Comparison of ENCODE assay signal across 8 cellular contexts in genomic region chr18:79458131-79458838, GRCh38.
DNase-seq lines count a peak whose midpoint lies in the region; ATAC-seq, FAIRE-seq and TF ChIP-seq lines count a peak whose summit lies in the region.
"Had no signal": no experiment of that assay in that cellular context is flagged by ENCODE, and none has a peak within 500 bp of the region (broad histone marks: within the 10 kb centered on the region; RNA-seq: fewer than 3 reads in every experiment).

No MANE protein-coding gene starts in this region.

- no peaks in the 10 kb centered on the region for H4K20me1 ChIP-seq in endothelial cell of umbilical vein (replicated peaks; ENCODE audit: control insufficient read depth, extremely low read depth, insufficient read depth, low read length)

- BruUV-seq in endothelial cell of umbilical vein (replicated peaks; lab: Mats Ljungman, UMichigan), result no TSS peak

- H3K27ac ChIP-seq in endothelial cell of umbilical vein (ENCODE audit: insufficient read depth, low read depth, low read length), result peak overlapping the region; percentile 98

- H3K4me3 ChIP-seq in endothelial cell of umbilical vein (replicated peaks in 1 of 3; ENCODE audit: insufficient read depth in 1 of 3, low read depth in 1 of 3, low read length in 3 of 3), result no peak overlapping the region

- H3K9me1 ChIP-seq in endothelial cell of umbilical vein (replicated peaks; ENCODE audit: control insufficient read depth, extremely low read depth, insufficient read depth, low read length), result no peaks in the 10 kb centered on the region

- peak overlapping the region; percentile 86 for H3K9ac ChIP-seq in endothelial cell of umbilical vein (replicated peaks; ENCODE audit: extremely low read depth, insufficient read depth, low read length)

- ATAC-seq in HG03520 (IDR thresholded peaks at IDR 0.05; ENCODE audit: unreplicated experiment) (no peak), GM18517 (IDR thresholded peaks at IDR 0.05; ENCODE audit: unreplicated experiment) (no peak)

- H3K27me3 ChIP-seq in endothelial cell of umbilical vein (ENCODE audit: control insufficient read depth in 2 of 2, insufficient read depth in 2 of 2, low read length in 2 of 2), result no peaks in the 10 kb centered on the region

- no peaks in the 10 kb centered on the region for H3K79me2 ChIP-seq in endothelial cell of umbilical vein (ENCODE audit: control insufficient read depth, insufficient read depth, low read length)

- peak overlapping the region; percentile 78 for H3K4me2 ChIP-seq in endothelial cell of umbilical vein (ENCODE audit: insufficient read depth, low read length)

- intact Hi-C loops in endothelial cell of umbilical vein (cut with micrococcal nuclease), result loop anchor here (1.0 kb wide), 4 partner anchors 27 to 70 kb away; no protein-coding TSS in a partner anchor

- dilution Hi-C loops in endothelial cell of umbilical vein (cut with MboI; ENCODE audit: extremely low pct_ligation_motif_present, low sequenced_read_pairs), result no loop called here

- CTCF ChIA-PET in endothelial cell of umbilical vein (lab: Charles Lee), result interaction anchor here (0.7 to 1.5 kb wide), 8 partner anchors 13 to 77 kb away, joined by 3 to 8 read pairs (median 4); no protein-coding TSS in a partner anchor

- H3K9me3 ChIP-seq in endothelial cell of umbilical vein (replicated peaks; ENCODE audit: control insufficient read depth, insufficient read depth, low read length), result no peaks in the 10 kb centered on the region

- FAIRE-seq in endothelial cell of umbilical vein (lab: Jason Lieb, UNC) (peak; percentile 95), urothelium cell line (lab: Jason Lieb, UNC) (no peak)
- FAIRE-seq: TTC549 had no signal

- peak overlapping the region; percentile 52 for H2AFZ ChIP-seq in endothelial cell of umbilical vein (ENCODE audit: low read depth, low read length)

- DNase-seq in LHCN-M2 (ENCODE audit: low read depth), result peak; percentile 62
- peak; percentile 93 for DNase-seq in endothelial cell of umbilical vein (ENCODE audit: low read depth, low spot score)
- peak; percentile 10 for DNase-seq in medulla oblongata (ENCODE audit: extremely low spot score)
- DNase-seq in urothelium cell line (ENCODE audit: low spot score), result peak; percentile 95
- no peak for DNase-seq in AML-193 (lab: John Stamatoyannopoulos, UW)

- TF ChIP-seq CTCF in endothelial cell of umbilical vein (IDR thresholded peaks at IDR 0.05; ENCODE audit: extremely low read depth in 1 of 2, insufficient read depth in 1 of 2, low read depth in 1 of 2, low read length in 2 of 2), result no peak

- H3K36me3 ChIP-seq in endothelial cell of umbilical vein (ENCODE audit: control insufficient read depth in 2 of 2, extremely low read depth in 1 of 2, insufficient read depth in 2 of 2, low read length in 2 of 2), result peaks cover 0 to 21% of the 10 kb centered on the region in 2 experiments

- POLR2A ChIA-PET in endothelial cell of umbilical vein (lab: Charles Lee), result interaction anchor here (1.0 to 1.4 kb wide), 2 partner anchors 49 to 63 kb away, joined by 3 to 4 read pairs; partner anchors contain the start of gene NFATC1

- TF ChIP-seq POLR2A in endothelial cell of umbilical vein (IDR thresholded peaks at IDR 0.05; ENCODE audit: low read depth, low read length), result peak; percentile 66

- peaks cover 40% of the 10 kb centered on the region for H3K4me1 ChIP-seq in endothelial cell of umbilical vein (ENCODE audit: control insufficient read depth, extremely low read depth, insufficient read depth, low read length)

TF ChIP-seq in endothelial cell of umbilical vein, 7 proteins besides CTCF, POLR2A, EP300 and RAD21:
- TF ChIP-seq POLR2AphosphoS5 (IDR thresholded peaks at IDR 0.05; ENCODE audit: insufficient read depth, low read depth, low read length) (peak; percentile 79), GATA2 (IDR thresholded peaks at IDR 0.05; ENCODE audit: insufficient read depth, insufficient read length, low read depth, low read length) (peak; percentile 56), MYC (IDR thresholded peaks at IDR 0.05; ENCODE audit: low read depth, low read length) (no peak), MAX (IDR thresholded peaks at IDR 0.05; ENCODE audit: insufficient read depth, insufficient read length) (no peak), JUN (IDR thresholded peaks at IDR 0.05; ENCODE audit: borderline replicate concordance, insufficient read depth, insufficient read length, low read depth) (peak; percentile 66), FOS (IDR thresholded peaks at IDR 0.05; ENCODE audit: borderline replicate concordance, insufficient read depth, low read length) (peak; percentile 94), EZH2 (IDR thresholded peaks at IDR 0.05; ENCODE audit: borderline replicate concordance, low read depth, low read length, severe bottlenecking) (no peak)
TF ChIP-seq in endothelial cell of umbilical vein: peak in this region for 4.

Comparison
In these comparisons a context has a peak if more than half of its experiments do, and no peak if none do; other contexts are left out.
1. DNase-seq: peak in LHCN-M2 (single experiment), endothelial cell of umbilical vein (single experiment), medulla oblongata (single experiment) and urothelium cell line (single experiment); none in AML-193 (0 of 2).